Comparison of ENCODE assay signal across 8 cellular contexts in the genomic region with DNA sequence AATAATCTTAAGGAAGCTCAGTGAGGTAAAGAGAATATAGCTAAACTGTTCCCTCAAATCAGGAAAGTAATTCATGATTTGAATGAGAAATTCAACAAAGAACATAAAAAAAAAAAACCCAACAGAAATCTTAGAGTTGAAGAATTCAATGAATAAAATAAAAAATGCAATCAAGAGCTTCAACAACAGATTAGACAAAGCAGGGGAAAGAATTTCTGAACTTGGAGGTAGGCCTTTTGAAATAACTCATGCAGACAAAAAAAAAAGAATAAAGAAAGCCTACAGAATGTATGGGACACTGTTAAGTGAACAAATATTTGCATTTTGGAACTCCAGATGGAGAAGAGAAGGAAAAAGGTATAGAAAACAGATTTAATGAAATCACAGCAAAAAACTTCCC.
"Had no signal": no experiment of that assay in that cellular context is flagged by ENCODE, and none has a peak within 500 bp of the region (broad histone marks: within the 10 kb centered on the region; RNA-seq: fewer than 3 reads in every experiment).

No MANE protein-coding gene starts in this region.

- DNase-seq: H9, HCEC 1CT, HFFc6, KG1 had no signal

- H3K4me2 ChIP-seq: GM23338 had no signal

- FAIRE-seq: H1, H54, HTR-8/SVneo had no signal

- H3K4me3 ChIP-seq: GM23338 had no signal

- ATAC-seq: GM23338 had no signal

- H2AFZ ChIP-seq: GM23338 had no signal
